ENCODE assay signal across 1 cellular context in genomic region chr9:130043654-130044623, GRCh38.
TF ChIP-seq lines count a peak whose summit lies in the region.

No MANE protein-coding gene starts in this region.

TF ChIP-seq in GM12878, 131 proteins besides CTCF, POLR2A, EP300 and RAD21:
- TF ChIP-seq ZBTB4 (CRISPR knock-in tag; IDR thresholded peaks at IDR 0.05) = no peak
- no peak for TF ChIP-seq EGR1 (IDR thresholded peaks at IDR 0.05; ENCODE audit: borderline replicate concordance in 1 of 2, low read depth in 2 of 2, low read length in 2 of 2)
- TF ChIP-seq LARP7 (IDR thresholded peaks at IDR 0.05) = 0 out of 2 replicates have a peak, but pooled peaks have one; percentile 52
- TF ChIP-seq MLLT1 (IDR thresholded peaks at IDR 0.05) = peak; percentile 80
